In genomic region chr3:136752327-136753111, GRCh38 we compare ENCODE assay signal across 8 cellular contexts. TPM values are rescaled to one million over a fixed set of nuclear protein-coding genes. Genes with fewer than 3 reads are reported as not detected.
DNase-seq lines count a peak whose midpoint lies in the region; ATAC-seq and TF ChIP-seq lines count a peak whose summit lies in the region.

Gene STAG1 (minus strand): TSS chr3:136752378. CDS start chr3:136630898, 121,480 bp downstream.

- H3K27ac ChIP-seq in spleen, result peak within 1 kb of the TSS; percentile 95 to 100 (median 98)

- H3K27ac Mint-ChIP-seq in WTC11, result peak within 1 kb of the TSS; percentile 99
- peak within 1 kb of the TSS; percentile 95 to 99 (median 98) for H3K27ac Mint-ChIP-seq in immature natural killer cell

- no peaks in the 10 kb centered on the region for H3K36me3 Mint-ChIP-seq in WTC11
- H3K36me3 Mint-ChIP-seq in immature natural killer cell, result no peaks in the 10 kb centered on the region

- DNase-seq in AG09309 (ENCODE audit: low read depth) (peak; percentile 93), NCI-H2227 treated with DMSO at 0.1 percent for 48 hours (lab: John Stamatoyannopoulos, UW) (peak; percentile 94), WTC11 (ENCODE audit: low spot score) (peak; percentile 99), cardiac fibroblast (ENCODE audit: low read depth in 2 of 2) (peak; percentile 98 to 99), immature natural killer cell (peak; percentile 99 to 100 (median 100)), spleen (peak; percentile 100)

- H3K4me3 ChIP-seq in AG09309 (ENCODE audit: control insufficient read depth, low read depth, low read length) (peak within 1 kb of the TSS; percentile 83), cardiac fibroblast (replicated peaks in 1 of 2; ENCODE audit: low read depth in 2 of 2, low read length in 2 of 2) (peak within 1 kb of the TSS; percentile 60 to 70), spleen (peak within 1 kb of the TSS; percentile 54 to 90 (median 60))

- peaks cover 30 to 56% (median 43%) of the 10 kb centered on the region in 6 donors for H3K4me1 ChIP-seq in spleen

- CTCF ChIA-PET in WTC11 (lab: Charles Lee), result interaction anchor here (0.6 to 3.9 kb wide), 95 partner anchors 10 to 786 kb away, joined by 3 to 81 read pairs (median 4); partner anchors contain the start of genes MSL2, NCK1, PPP2R3A and SLC35G2

- ATAC-seq in GM18909 (IDR thresholded peaks at IDR 0.05; ENCODE audit: poor library complexity, unreplicated experiment) (peak; percentile 85), HG03175 (IDR thresholded peaks at IDR 0.05; ENCODE audit: unreplicated experiment) (peak; percentile 85), WTC11 (peak; percentile 90)

- peak in 2 of 3 donors; percentile 47 to 51 for TF ChIP-seq POLR2A in spleen (IDR thresholded peaks at IDR 0.05)

- POLR2A ChIA-PET in WTC11 (lab: Charles Lee), result interaction anchor here (0.5 to 2.5 kb wide), 18 partner anchors 13 to 556 kb away, joined by 3 to 19 read pairs (median 4); partner anchors contain the start of genes IL20RB, MSL2 and NCK1

- peaks cover 42% of the 10 kb centered on the region for H3K4me1 Mint-ChIP-seq in WTC11
- peaks cover 46 to 49% of the 10 kb centered on the region in 2 donors for H3K4me1 Mint-ChIP-seq in immature natural killer cell

- H3K9me3 Mint-ChIP-seq in WTC11, result no peaks in the 10 kb centered on the region
- no peaks in the 10 kb centered on the region for H3K9me3 Mint-ChIP-seq in immature natural killer cell

- TF ChIP-seq CTCF in AG09309 (IDR thresholded peaks at IDR 0.05; ENCODE audit: control insufficient read depth, insufficient read depth, low read depth, low read length, missing control alignments) (peak; percentile 96), WTC11 (IDR thresholded peaks at IDR 0.05) (peak; percentile 84), cardiac fibroblast (IDR thresholded peaks at IDR 0.05; ENCODE audit: low read depth, low read length) (peak; percentile 90), spleen (IDR thresholded peaks at IDR 0.05 in 8 of 11, conservative IDR thresholded peaks at IDR 0.05 in 3 of 11) (peak; percentile 98 to 100 (median 100))

- H3K4me3 Mint-ChIP-seq in WTC11 (peak within 1 kb of the TSS; percentile 77), immature natural killer cell (peak within 1 kb of the TSS; percentile 95 to 98 (median 97))

- WGBS in spleen, 5 donors, result 0% methylated on average over 42 to 78 of the region's 78 CpGs

- H3K27me3 Mint-ChIP-seq in WTC11 (ENCODE audit: low read depth) (no peaks in the 10 kb centered on the region), immature natural killer cell (ENCODE audit: low read depth in 3 of 3) (peaks cover 13 to 25% (median 18%) of the 10 kb centered on the region in 3 donors)

- H3K27me3 ChIP-seq in spleen (replicated peaks in 1 of 7), result no peaks in the 10 kb centered on the region

- H3K36me3 ChIP-seq in spleen, result no peaks in the 10 kb centered on the region

- no peaks in the 10 kb centered on the region for H3K9me3 ChIP-seq in spleen

- intact Hi-C loops in spleen (cut with DNase I; ENCODE audit: low total_unique reads), result loop anchor here (5.0 to 10.0 kb wide), 5 partner anchors 110 to 675 kb away; partner anchors contain the start of genes MSL2, NCK1 and PCCB

TF ChIP-seq in WTC11, 78 proteins besides CTCF, POLR2A, EP300 and RAD21 (continues in another document):
- TF ChIP-seq GRHL2 (CRISPR knock-in tag; IDR thresholded peaks at IDR 0.05; ENCODE audit: insufficient replicate concordance, severe bottlenecking), result no peak
- TF ChIP-seq GTF2I (CRISPR knock-in tag; conservative IDR thresholded peaks at IDR 0.05), result no peak
- TF ChIP-seq FOXP4 (CRISPR knock-in tag; IDR thresholded peaks at IDR 0.05), result peak; percentile 83; the same call in 1 of the 2 replicates
- TF ChIP-seq AR (CRISPR knock-in tag; IDR thresholded peaks at IDR 0.05), result no peak
- 0 out of 2 replicates have a peak, but pooled peaks have one; percentile 39 for TF ChIP-seq ESRRA (CRISPR knock-in tag; IDR thresholded peaks at IDR 0.05; ENCODE audit: borderline replicate concordance)
- no peak for TF ChIP-seq ZNF317 (CRISPR knock-in tag; IDR thresholded peaks at IDR 0.05; ENCODE audit: borderline replicate concordance, low read depth)
- TF ChIP-seq PREB (CRISPR knock-in tag; IDR thresholded peaks at IDR 0.05; ENCODE audit: borderline replicate concordance), result no peak
- no peak for TF ChIP-seq SOX15 (CRISPR knock-in tag; IDR thresholded peaks at IDR 0.05)
- TF ChIP-seq ZBTB43 (CRISPR knock-in tag; IDR thresholded peaks at IDR 0.05), result peak; percentile 82

RNA-seq across cellular contexts. Expression of gene STAG1, which starts in this region (rescaled TPM):
- 14.9 to 20.7 TPM (median 17.7 TPM) in 3 replicates for total RNA-seq in WTC11 (2021)
- polyA plus RNA-seq in immature natural killer cell, result 10 to 100 TPM; 11.8 to 22.6 (median 14.6) TPM
- total RNA-seq in spleen, result 10 to 100 TPM; 40.0 to 61.6 (median 51.9) TPM
- 1 to 10 TPM; 7.2 to 9.2 (median 8.5) TPM for polyA plus RNA-seq in spleen

Comparison
In these comparisons a context has a peak if more than half of its experiments do, and no peak if none do; other contexts are left out.
1. Peak in every context shown above with its lines: DNase-seq, ATAC-seq, H3K4me3 ChIP-seq and H3K27ac ChIP-seq.